ENCODE assay signal across 1 cellular context in the genomic region with DNA sequence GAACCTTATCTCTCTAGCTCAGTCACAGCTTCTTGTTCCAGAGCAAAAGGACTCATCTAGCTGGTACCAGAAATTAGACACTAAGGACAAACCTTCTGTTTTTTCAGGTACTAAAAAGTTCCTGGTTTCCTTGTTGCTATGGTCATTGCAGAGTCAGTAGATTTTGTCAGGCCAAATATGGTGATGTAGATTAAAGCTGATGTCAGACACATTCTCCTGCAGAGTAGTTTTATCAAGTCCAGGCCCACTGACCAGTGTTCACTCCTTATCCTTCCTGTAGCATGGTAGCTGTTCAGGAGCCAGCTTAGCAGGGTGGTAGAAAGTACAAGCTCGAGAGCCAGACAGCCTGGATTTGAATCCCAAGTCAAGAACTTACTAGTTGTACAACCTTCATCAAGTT.
TF ChIP-seq lines count a peak whose summit lies in the region.

No MANE protein-coding gene starts in this region.

TF ChIP-seq in K562, 482 proteins besides CTCF, POLR2A, EP300 and RAD21 (continued from another document):
- TF ChIP-seq, protein P1, sequence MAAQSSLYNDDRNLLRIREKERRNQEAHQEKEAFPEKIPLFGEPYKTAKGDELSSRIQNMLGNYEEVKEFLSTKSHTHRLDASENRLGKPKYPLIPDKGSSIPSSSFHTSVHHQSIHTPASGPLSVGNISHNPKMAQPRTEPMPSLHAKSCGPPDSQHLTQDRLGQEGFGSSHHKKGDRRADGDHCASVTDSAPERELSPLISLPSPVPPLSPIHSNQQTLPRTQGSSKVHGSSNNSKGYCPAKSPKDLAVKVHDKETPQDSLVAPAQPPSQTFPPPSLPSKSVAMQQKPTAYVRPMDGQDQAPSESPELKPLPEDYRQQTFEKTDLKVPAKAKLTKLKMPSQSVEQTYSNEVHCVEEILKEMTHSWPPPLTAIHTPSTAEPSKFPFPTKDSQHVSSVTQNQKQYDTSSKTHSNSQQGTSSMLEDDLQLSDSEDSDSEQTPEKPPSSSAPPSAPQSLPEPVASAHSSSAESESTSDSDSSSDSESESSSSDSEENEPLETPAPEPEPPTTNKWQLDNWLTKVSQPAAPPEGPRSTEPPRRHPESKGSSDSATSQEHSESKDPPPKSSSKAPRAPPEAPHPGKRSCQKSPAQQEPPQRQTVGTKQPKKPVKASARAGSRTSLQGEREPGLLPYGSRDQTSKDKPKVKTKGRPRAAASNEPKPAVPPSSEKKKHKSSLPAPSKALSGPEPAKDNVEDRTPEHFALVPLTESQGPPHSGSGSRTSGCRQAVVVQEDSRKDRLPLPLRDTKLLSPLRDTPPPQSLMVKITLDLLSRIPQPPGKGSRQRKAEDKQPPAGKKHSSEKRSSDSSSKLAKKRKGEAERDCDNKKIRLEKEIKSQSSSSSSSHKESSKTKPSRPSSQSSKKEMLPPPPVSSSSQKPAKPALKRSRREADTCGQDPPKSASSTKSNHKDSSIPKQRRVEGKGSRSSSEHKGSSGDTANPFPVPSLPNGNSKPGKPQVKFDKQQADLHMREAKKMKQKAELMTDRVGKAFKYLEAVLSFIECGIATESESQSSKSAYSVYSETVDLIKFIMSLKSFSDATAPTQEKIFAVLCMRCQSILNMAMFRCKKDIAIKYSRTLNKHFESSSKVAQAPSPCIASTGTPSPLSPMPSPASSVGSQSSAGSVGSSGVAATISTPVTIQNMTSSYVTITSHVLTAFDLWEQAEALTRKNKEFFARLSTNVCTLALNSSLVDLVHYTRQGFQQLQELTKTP (IDR thresholded peaks at IDR 0.05; ENCODE audit: low read depth in 1 of 2, partially characterized antibody in 2 of 2) = no peak
- no peak for TF ChIP-seq CHD1 (IDR thresholded peaks at IDR 0.05; ENCODE audit: low read length)
- TF ChIP-seq, protein P2, sequence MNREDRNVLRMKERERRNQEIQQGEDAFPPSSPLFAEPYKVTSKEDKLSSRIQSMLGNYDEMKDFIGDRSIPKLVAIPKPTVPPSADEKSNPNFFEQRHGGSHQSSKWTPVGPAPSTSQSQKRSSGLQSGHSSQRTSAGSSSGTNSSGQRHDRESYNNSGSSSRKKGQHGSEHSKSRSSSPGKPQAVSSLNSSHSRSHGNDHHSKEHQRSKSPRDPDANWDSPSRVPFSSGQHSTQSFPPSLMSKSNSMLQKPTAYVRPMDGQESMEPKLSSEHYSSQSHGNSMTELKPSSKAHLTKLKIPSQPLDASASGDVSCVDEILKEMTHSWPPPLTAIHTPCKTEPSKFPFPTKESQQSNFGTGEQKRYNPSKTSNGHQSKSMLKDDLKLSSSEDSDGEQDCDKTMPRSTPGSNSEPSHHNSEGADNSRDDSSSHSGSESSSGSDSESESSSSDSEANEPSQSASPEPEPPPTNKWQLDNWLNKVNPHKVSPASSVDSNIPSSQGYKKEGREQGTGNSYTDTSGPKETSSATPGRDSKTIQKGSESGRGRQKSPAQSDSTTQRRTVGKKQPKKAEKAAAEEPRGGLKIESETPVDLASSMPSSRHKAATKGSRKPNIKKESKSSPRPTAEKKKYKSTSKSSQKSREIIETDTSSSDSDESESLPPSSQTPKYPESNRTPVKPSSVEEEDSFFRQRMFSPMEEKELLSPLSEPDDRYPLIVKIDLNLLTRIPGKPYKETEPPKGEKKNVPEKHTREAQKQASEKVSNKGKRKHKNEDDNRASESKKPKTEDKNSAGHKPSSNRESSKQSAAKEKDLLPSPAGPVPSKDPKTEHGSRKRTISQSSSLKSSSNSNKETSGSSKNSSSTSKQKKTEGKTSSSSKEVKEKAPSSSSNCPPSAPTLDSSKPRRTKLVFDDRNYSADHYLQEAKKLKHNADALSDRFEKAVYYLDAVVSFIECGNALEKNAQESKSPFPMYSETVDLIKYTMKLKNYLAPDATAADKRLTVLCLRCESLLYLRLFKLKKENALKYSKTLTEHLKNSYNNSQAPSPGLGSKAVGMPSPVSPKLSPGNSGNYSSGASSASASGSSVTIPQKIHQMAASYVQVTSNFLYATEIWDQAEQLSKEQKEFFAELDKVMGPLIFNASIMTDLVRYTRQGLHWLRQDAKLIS (CRISPR knock-in tag; IDR thresholded peaks at IDR 0.05) = no peak
- TF ChIP-seq YBX1 (IDR thresholded peaks at IDR 0.05) = no peak
- TF ChIP-seq MCM3 (IDR thresholded peaks at IDR 0.05) = no peak
- TF ChIP-seq TGIF2 (CRISPR knock-in tag; IDR thresholded peaks at IDR 0.05) = no peak
- no peak for TF ChIP-seq CAMTA2 (CRISPR knock-in tag; conservative IDR thresholded peaks at IDR 0.05)
- no peak for TF ChIP-seq FOSL1 (tag; conservative IDR thresholded peaks at IDR 0.05)
- TF ChIP-seq, protein P3, sequence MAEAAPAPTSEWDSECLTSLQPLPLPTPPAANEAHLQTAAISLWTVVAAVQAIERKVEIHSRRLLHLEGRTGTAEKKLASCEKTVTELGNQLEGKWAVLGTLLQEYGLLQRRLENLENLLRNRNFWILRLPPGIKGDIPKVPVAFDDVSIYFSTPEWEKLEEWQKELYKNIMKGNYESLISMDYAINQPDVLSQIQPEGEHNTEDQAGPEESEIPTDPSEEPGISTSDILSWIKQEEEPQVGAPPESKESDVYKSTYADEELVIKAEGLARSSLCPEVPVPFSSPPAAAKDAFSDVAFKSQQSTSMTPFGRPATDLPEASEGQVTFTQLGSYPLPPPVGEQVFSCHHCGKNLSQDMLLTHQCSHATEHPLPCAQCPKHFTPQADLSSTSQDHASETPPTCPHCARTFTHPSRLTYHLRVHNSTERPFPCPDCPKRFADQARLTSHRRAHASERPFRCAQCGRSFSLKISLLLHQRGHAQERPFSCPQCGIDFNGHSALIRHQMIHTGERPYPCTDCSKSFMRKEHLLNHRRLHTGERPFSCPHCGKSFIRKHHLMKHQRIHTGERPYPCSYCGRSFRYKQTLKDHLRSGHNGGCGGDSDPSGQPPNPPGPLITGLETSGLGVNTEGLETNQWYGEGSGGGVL (CRISPR knock-in tag; IDR thresholded peaks at IDR 0.05) = no peak
- TF ChIP-seq, protein P4, sequence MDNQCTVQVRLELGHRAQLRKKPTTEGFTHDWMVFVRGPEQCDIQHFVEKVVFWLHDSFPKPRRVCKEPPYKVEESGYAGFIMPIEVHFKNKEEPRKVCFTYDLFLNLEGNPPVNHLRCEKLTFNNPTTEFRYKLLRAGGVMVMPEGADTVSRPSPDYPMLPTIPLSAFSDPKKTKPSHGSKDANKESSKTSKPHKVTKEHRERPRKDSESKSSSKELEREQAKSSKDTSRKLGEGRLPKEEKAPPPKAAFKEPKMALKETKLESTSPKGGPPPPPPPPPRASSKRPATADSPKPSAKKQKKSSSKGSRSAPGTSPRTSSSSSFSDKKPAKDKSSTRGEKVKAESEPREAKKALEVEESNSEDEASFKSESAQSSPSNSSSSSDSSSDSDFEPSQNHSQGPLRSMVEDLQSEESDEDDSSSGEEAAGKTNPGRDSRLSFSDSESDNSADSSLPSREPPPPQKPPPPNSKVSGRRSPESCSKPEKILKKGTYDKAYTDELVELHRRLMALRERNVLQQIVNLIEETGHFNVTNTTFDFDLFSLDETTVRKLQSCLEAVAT (IDR thresholded peaks at IDR 0.05) = no peak
- TF ChIP-seq, protein P5, sequence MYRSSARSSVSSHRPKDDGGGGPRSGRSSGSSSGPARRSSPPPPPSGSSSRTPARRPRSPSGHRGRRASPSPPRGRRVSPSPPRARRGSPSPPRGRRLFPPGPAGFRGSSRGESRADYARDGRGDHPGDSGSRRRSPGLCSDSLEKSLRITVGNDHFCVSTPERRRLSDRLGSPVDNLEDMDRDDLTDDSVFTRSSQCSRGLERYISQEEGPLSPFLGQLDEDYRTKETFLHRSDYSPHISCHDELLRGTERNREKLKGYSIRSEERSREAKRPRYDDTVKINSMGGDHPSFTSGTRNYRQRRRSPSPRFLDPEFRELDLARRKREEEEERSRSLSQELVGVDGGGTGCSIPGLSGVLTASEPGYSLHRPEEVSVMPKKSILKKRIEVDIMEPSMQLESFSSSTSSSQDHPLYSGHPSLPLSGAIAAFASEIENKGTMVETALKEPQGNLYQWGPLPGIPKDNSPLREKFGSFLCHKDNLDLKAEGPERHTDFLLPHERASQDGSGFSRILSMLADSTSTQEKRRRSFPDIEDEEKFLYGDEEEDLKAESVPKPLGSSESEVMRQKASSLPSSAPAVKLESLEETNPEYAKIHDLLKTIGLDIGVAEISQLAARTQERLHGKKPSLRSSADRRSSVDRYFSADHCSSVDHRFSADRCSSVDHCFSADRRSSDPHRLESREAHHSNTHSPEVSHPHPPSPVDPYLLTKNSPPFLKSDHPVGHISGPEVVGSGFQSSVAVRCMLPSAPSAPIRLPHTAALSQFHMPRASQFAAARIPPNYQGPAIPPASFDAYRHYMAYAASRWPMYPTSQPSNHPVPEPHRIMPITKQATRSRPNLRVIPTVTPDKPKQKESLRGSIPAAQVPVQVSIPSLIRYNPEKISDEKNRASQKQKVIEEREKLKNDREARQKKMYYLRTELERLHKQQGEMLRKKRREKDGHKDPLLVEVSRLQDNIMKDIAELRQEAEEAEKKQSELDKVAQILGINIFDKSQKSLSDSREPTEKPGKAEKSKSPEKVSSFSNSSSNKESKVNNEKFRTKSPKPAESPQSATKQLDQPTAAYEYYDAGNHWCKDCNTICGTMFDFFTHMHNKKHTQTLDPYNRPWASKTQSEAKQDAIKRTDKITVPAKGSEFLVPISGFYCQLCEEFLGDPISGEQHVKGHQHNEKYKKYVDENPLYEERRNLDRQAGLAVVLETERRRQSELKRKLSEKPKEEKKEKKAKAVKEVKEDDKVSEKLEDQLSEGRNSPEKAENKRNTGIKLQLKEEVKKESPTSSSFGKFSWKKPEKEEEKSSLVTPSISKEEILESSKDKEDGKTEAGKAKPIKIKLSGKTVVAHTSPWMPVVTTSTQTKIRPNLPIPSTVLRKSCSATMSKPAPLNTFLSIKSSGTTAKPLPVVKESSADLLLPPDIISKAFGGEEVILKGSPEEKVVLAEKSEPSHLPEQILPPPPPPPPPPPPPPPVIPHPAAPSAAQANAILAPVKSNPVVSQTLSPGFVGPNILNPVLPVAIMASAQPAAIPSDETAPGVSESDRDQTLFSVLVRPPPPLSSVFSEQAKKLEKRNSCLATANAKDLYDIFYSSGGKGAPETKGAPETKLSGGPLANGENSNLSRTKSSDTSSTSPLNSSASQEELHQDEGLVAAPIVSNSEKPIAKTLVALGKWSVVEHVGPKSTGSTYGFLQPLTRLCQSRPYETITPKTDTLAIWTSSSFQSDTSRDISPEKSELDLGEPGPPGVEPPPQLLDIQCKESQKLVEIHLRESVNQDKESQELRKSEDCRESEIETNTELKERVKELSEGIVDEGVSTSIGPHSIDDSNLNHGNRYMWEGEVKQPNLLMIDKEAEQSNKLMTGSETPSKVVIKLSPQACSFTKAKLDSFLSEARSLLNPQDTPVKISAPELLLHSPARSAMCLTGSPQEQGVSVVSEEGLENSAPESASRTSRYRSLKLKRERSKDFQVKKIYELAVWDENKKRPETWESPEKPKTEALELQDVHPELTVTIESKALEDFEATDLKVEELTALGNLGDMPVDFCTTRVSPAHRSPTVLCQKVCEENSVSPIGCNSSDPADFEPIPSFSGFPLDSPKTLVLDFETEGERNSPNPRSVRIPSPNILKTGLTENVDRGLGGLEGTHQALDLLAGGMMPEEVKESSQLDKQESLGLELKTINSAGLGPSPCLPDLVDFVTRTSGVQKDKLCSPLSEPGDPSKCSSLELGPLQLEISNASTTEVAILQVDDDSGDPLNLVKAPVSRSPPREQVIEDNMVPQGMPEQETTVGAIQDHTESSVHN (IDR thresholded peaks at IDR 0.05; ENCODE audit: borderline replicate concordance in 1 of 2, low read depth in 1 of 2) = no peak
- no peak for TF ChIP-seq ZNF239 (CRISPR knock-in tag; IDR thresholded peaks at IDR 0.05)
- TF ChIP-seq CBFA2T3 (IDR thresholded peaks at IDR 0.05) = peak; percentile 70
- TF ChIP-seq SRSF7 (optimal IDR thresholded peaks at IDR 0.05; ENCODE audit: low read depth, low read length) = no peak
- TF ChIP-seq, protein P6, sequence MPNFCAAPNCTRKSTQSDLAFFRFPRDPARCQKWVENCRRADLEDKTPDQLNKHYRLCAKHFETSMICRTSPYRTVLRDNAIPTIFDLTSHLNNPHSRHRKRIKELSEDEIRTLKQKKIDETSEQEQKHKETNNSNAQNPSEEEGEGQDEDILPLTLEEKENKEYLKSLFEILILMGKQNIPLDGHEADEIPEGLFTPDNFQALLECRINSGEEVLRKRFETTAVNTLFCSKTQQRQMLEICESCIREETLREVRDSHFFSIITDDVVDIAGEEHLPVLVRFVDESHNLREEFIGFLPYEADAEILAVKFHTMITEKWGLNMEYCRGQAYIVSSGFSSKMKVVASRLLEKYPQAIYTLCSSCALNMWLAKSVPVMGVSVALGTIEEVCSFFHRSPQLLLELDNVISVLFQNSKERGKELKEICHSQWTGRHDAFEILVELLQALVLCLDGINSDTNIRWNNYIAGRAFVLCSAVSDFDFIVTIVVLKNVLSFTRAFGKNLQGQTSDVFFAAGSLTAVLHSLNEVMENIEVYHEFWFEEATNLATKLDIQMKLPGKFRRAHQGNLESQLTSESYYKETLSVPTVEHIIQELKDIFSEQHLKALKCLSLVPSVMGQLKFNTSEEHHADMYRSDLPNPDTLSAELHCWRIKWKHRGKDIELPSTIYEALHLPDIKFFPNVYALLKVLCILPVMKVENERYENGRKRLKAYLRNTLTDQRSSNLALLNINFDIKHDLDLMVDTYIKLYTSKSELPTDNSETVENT (CRISPR knock-in tag; IDR thresholded peaks at IDR 0.05) = no peak
- TF ChIP-seq, protein P7, sequence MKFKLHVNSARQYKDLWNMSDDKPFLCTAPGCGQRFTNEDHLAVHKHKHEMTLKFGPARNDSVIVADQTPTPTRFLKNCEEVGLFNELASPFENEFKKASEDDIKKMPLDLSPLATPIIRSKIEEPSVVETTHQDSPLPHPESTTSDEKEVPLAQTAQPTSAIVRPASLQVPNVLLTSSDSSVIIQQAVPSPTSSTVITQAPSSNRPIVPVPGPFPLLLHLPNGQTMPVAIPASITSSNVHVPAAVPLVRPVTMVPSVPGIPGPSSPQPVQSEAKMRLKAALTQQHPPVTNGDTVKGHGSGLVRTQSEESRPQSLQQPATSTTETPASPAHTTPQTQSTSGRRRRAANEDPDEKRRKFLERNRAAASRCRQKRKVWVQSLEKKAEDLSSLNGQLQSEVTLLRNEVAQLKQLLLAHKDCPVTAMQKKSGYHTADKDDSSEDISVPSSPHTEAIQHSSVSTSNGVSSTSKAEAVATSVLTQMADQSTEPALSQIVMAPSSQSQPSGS (CRISPR knock-in tag; IDR thresholded peaks at IDR 0.05) = no peak
- no peak for TF ChIP-seq ELF1 (tag; IDR thresholded peaks at IDR 0.05)
